Comparison of ENCODE assay signal across 15 cellular contexts in genomic region chr11:88531776-88532175, GRCh38.
DNase-seq lines count a peak whose midpoint lies in the region; TF ChIP-seq lines count a peak whose summit lies in the region.
"Had no signal": no experiment of that assay in that cellular context is flagged by ENCODE, and none has a peak within 500 bp of the region (broad histone marks: within the 10 kb centered on the region; RNA-seq: fewer than 3 reads in every experiment).

No MANE protein-coding gene starts in this region.

- H3K36me3 Mint-ChIP-seq in neural progenitor cell, result no peaks in the 10 kb centered on the region
- H3K36me3 Mint-ChIP-seq: CD14-positive monocyte; CD8-positive, alpha-beta T cell had no signal

- no peak overlapping the region for H3K4me3 Mint-ChIP-seq in neural progenitor cell
- H3K4me3 Mint-ChIP-seq: CD14-positive monocyte; CD8-positive, alpha-beta T cell had no signal

- H3K4me1 ChIP-seq in smooth muscle cell (ENCODE audit: low read depth) (peaks cover 10% of the 10 kb centered on the region), neural progenitor cell (no peaks in the 10 kb centered on the region), SJCRH30 (peaks cover 11% of the 10 kb centered on the region)
- H3K4me1 ChIP-seq: BLaER1, HAP-1 had no signal

- H3F3A ChIP-seq in smooth muscle cell (ENCODE audit: low read depth) (peaks cover 11% of the 10 kb centered on the region), neural progenitor cell (ENCODE audit: low read depth) (no peaks in the 10 kb centered on the region)

- H3K9me3 ChIP-seq in smooth muscle cell (replicated peaks; ENCODE audit: low read depth) (no peaks in the 10 kb centered on the region), neural progenitor cell (ENCODE audit: low read depth) (no peaks in the 10 kb centered on the region), SJCRH30 (replicated peaks) (no peaks in the 10 kb centered on the region)
- H3K9me3 ChIP-seq: BLaER1, HAP-1 had no signal

- H3K36me3 ChIP-seq in smooth muscle cell (ENCODE audit: low read depth) (no peaks in the 10 kb centered on the region), neural progenitor cell (no peaks in the 10 kb centered on the region), SJCRH30 (no peaks in the 10 kb centered on the region)
- H3K36me3 ChIP-seq: BLaER1, HAP-1 had no signal

- DNase-seq in EH (ENCODE audit: low read depth) (peak; percentile 47), M059J (ENCODE audit: low read depth) (peak; percentile 36), astrocyte of the hippocampus (ENCODE audit: low read depth, low spot score) (peak; percentile 43), smooth muscle cell (lab: John Stamatoyannopoulos, UW; ENCODE audit: unreplicated experiment) (no peak), neural progenitor cell (ENCODE audit: low spot score) (no peak), iPS-NIHi7 (ENCODE audit: extremely low spot score) (no peak), SJCRH30 (no peak)
- DNase-seq: 8988T; CD8-positive, alpha-beta T cell; COR-L47; GDM1; GM23248 had no signal

- H3K27me3 ChIP-seq in smooth muscle cell (ENCODE audit: low read depth) (no peaks in the 10 kb centered on the region), neural progenitor cell (no peaks in the 10 kb centered on the region), SJCRH30 (no peaks in the 10 kb centered on the region)
- H3K27me3 ChIP-seq: BLaER1 had no signal

- H3K27ac ChIP-seq in smooth muscle cell (ENCODE audit: low read depth), result peak overlapping the region; percentile 21
- no peak overlapping the region for H3K27ac ChIP-seq in neural progenitor cell
- H3K27ac ChIP-seq in SJCRH30, result no peak overlapping the region
- H3K27ac ChIP-seq: BLaER1, GM23248 had no signal

- H2AFZ ChIP-seq in smooth muscle cell (ENCODE audit: low read depth) (no peak overlapping the region), neural progenitor cell (replicated peaks) (no peak overlapping the region)
- H2AFZ ChIP-seq: GM23248 had no signal

- H3K4me1 Mint-ChIP-seq in neural progenitor cell, result no peaks in the 10 kb centered on the region
- H3K4me1 Mint-ChIP-seq: CD14-positive monocyte had no signal

- no peaks in the 10 kb centered on the region for H3K9me3 Mint-ChIP-seq in neural progenitor cell
- H3K9me3 Mint-ChIP-seq: CD8-positive, alpha-beta T cell had no signal

- H4K20me1 ChIP-seq in smooth muscle cell (ENCODE audit: low read depth), result no peaks in the 10 kb centered on the region
- H4K20me1 ChIP-seq in neural progenitor cell (ENCODE audit: low read depth), result no peaks in the 10 kb centered on the region
- H4K20me1 ChIP-seq: BLaER1 had no signal

- H3K4me2 ChIP-seq in smooth muscle cell, result peak overlapping the region; percentile 1
- no peak overlapping the region for H3K4me2 ChIP-seq in neural progenitor cell
- H3K4me2 ChIP-seq: BLaER1 had no signal

- no peak overlapping the region for H3K27ac Mint-ChIP-seq in neural progenitor cell
- H3K27ac Mint-ChIP-seq: CD14-positive monocyte; CD8-positive, alpha-beta T cell had no signal

- TF ChIP-seq CTCF in smooth muscle cell (IDR thresholded peaks at IDR 0.05; ENCODE audit: borderline replicate concordance, insufficient read depth, poor library complexity, severe bottlenecking) (no peak), neural progenitor cell (IDR thresholded peaks at IDR 0.05) (no peak)

- H3K9ac ChIP-seq in smooth muscle cell (ENCODE audit: low read depth) (no peak overlapping the region), neural progenitor cell (no peak overlapping the region)
- H3K9ac ChIP-seq: BLaER1, GM23248 had no signal

- no peaks in the 10 kb centered on the region for H3K79me2 ChIP-seq in smooth muscle cell (ENCODE audit: low read depth)
- H3K79me2 ChIP-seq in neural progenitor cell (ENCODE audit: low read depth), result no peaks in the 10 kb centered on the region

- H3K27me3 Mint-ChIP-seq in neural progenitor cell (ENCODE audit: insufficient read depth, low read depth), result no peaks in the 10 kb centered on the region

- WGBS in smooth muscle cell (ENCODE audit: low lambda C conversion rate), result 35% methylated on average over 4 of the region's 4 CpGs

- H3K4me3 ChIP-seq in smooth muscle cell (no peak overlapping the region), neural progenitor cell (no peak overlapping the region), SJCRH30 (no peak overlapping the region)
- H3K4me3 ChIP-seq: BLaER1, GM23248, HAP-1 had no signal

Comparison
In these comparisons a context has a peak if more than half of its experiments do, and no peak if none do; other contexts are left out.
1. DNase-seq: peak in EH (single experiment), M059J (single experiment) and astrocyte of the hippocampus (single experiment); none in smooth muscle cell (single experiment), neural progenitor cell (single experiment), iPS-NIHi7 (single experiment) and SJCRH30 (0 of 2).